25 cellular contexts compared by ENCODE assay signal in the genomic region with DNA sequence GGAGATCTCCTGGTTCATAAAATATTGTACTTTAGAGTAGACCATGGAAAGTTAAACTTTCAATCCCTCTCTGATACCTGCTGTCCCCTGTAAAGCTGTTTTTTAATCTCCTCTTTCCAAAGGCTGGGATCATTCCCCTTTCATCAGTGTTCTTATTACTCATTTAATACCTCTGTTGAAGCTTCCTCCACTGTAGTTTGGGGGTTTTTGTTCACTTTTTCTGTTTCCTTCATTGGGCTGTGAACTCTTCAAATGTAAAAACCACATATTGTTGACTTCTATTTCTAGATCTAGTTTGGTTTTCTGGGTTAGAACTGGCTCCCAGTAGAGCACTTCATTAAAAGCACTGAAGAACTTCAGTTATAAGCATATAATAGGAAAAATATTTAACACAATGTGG.
DNase-seq lines count a peak whose midpoint lies in the region; ATAC-seq, FAIRE-seq and TF ChIP-seq lines count a peak whose summit lies in the region.
"Had no signal": no experiment of that assay in that cellular context is flagged by ENCODE, and none has a peak within 500 bp of the region (broad histone marks: within the 10 kb centered on the region; RNA-seq: fewer than 3 reads in every experiment).

No MANE protein-coding gene starts in this region.

- ATAC-seq in GM12878 (peak; percentile 70), heart left ventricle (no peak), HG03354 (IDR thresholded peaks at IDR 0.05; ENCODE audit: poor library complexity, severe bottlenecking, unreplicated experiment) (no peak), HG03039 (IDR thresholded peaks at IDR 0.05; ENCODE audit: unreplicated experiment) (no peak)
- ATAC-seq: GM23338, left lung had no signal

- peak overlapping the region; percentile 26 for H3K4me3 Mint-ChIP-seq in T-helper 1 cell treated with Interleukin-12 subunit alpha and Interleukin-12 subunit beta and Interleukin-4 antibody, amounts not matched to agents 30 μg/mL and 1 μg/mL, for 36 hours
- peak overlapping the region in 4 of 7 donors; percentile 11 to 56 (median 28) for H3K4me3 Mint-ChIP-seq in CD8-positive, alpha-beta memory T cell
- H3K4me3 Mint-ChIP-seq: GM23338, nephron progenitor cell had no signal

- TF ChIP-seq CTCF in OCI-LY7 (conservative IDR thresholded peaks at IDR 0.05; ENCODE audit: low read length) (no peak), GM12878 (IDR thresholded peaks at IDR 0.05 in 2 of 3, conservative IDR thresholded peaks at IDR 0.05 in 1 of 3; ENCODE audit: control insufficient read depth in 2 of 3, extremely low read depth in 1 of 3, insufficient read depth in 1 of 3, low read depth in 3 of 3, low read length in 3 of 3) (no peak), heart left ventricle (IDR thresholded peaks at IDR 0.05) (no peak)

- no peak for DNase-seq in T-helper 1 cell
- DNase-seq in CD8-positive, alpha-beta memory T cell: peak in 1 of 5 donors; percentile 29
- DNase-seq in OCI-LY7 (ENCODE audit: low spot score): peak; percentile 20
- DNase-seq in GM12878 (ENCODE audit: low read depth, low spot score): peak; percentile 47
- DNase-seq in heart left ventricle: no peak
- DNase-seq: activated CD4-positive, alpha-beta T cell treated with anti-CD3 and anti-CD28 coated beads for 1 hour; activated CD8-positive, alpha-beta memory T cell treated with anti-CD3 and anti-CD28 coated beads, Interleukin-2, amount 50 U/mL, for 4 hours; activated naive CD4-positive, alpha-beta T cell; cerebellar nuclear complex; DMS79; Kasumi-1; left lung; NCI-H187; NCI-H748 treated with DMSO at 0.1 percent for 48 hours; nephron progenitor cell; OCI-M1; Right ventricle myocardium superior; sigmoid colon had no signal

- H3K4me1 Mint-ChIP-seq in T-helper 1 cell treated with Interleukin-12 subunit alpha and Interleukin-12 subunit beta and Interleukin-4 antibody, amounts not matched to agents 30 μg/mL and 1 μg/mL, for 36 hours (ENCODE audit: low read depth): peaks cover 36% of the 10 kb centered on the region
- peaks cover 27 to 49% (median 38%) of the 10 kb centered on the region in 3 donors for H3K4me1 Mint-ChIP-seq in CD8-positive, alpha-beta memory T cell
- H3K4me1 Mint-ChIP-seq: nephron progenitor cell had no signal

- TF ChIP-seq RAD21 in GM12878 (IDR thresholded peaks at IDR 0.05; ENCODE audit: insufficient read depth, low read depth, low read length): no peak

- no peaks in the 10 kb centered on the region for H4K20me1 ChIP-seq in OCI-LY7 (ENCODE audit: insufficient read depth, low read length)
- H4K20me1 ChIP-seq in GM12878 (ENCODE audit: control insufficient read depth, insufficient read depth): no peaks in the 10 kb centered on the region

- no peaks in the 10 kb centered on the region for H3K9me2 ChIP-seq in OCI-LY7 (ENCODE audit: insufficient read depth, low read length)

- RAD21 ChIA-PET in GM12878 (lab: Charles Lee; ENCODE audit: unreplicated experiment): interaction anchor here (0.8 to 2.1 kb wide), 7 partner anchors 42 to 894 kb away, joined by 3 to 5 read pairs (median 3); no protein-coding TSS in a partner anchor

- H3K4me3 ChIP-seq in CD8-positive, alpha-beta memory T cell (ENCODE audit: low read length): no peak overlapping the region
- no peak overlapping the region for H3K4me3 ChIP-seq in OCI-LY7 (ENCODE audit: low read depth, low read length, poor library complexity, severe bottlenecking)
- no peak overlapping the region for H3K4me3 ChIP-seq in GM12878
- no peak overlapping the region for H3K4me3 ChIP-seq in heart left ventricle
- H3K4me3 ChIP-seq: GM23338, left lung, sigmoid colon, thoracic aorta had no signal

- peaks cover 14% of the 10 kb centered on the region for H3K36me3 Mint-ChIP-seq in T-helper 1 cell treated with Interleukin-12 subunit alpha and Interleukin-12 subunit beta and Interleukin-4 antibody, amounts not matched to agents 30 μg/mL and 1 μg/mL, for 36 hours (ENCODE audit: low read depth)
- H3K36me3 Mint-ChIP-seq in CD8-positive, alpha-beta memory T cell: peaks cover 0 to 3% (median 0%) of the 10 kb centered on the region in 3 donors

- POLR2A ChIA-PET in CD8-positive, alpha-beta memory T cell (lab: Charles Lee): no interaction called here
- POLR2A ChIA-PET in OCI-LY7 (lab: Charles Lee) (interaction anchor here (0.7 kb wide), 1 partner anchor 31 kb away, joined by 4 read pairs; no protein-coding TSS in a partner anchor), GM12878 (lab: Charles Lee) (interaction anchor here (0.5 to 1.0 kb wide), 2 partner anchors 41 to 960 kb away, joined by 3 to 4 read pairs; no protein-coding TSS in a partner anchor)

- H3K27ac Mint-ChIP-seq in T-helper 1 cell treated with Interleukin-12 subunit alpha and Interleukin-12 subunit beta and Interleukin-4 antibody, amounts not matched to agents 30 μg/mL and 1 μg/mL, for 36 hours: peak overlapping the region; percentile 76
- H3K27ac Mint-ChIP-seq in CD8-positive, alpha-beta memory T cell: peak overlapping the region in 5 of 8 donors; percentile 21 to 73 (median 37)
- H3K27ac Mint-ChIP-seq: GM23338, nephron progenitor cell had no signal

- no TSS peak for BruUV-seq in OCI-LY7 (replicated peaks; lab: Mats Ljungman, UMichigan)
- no TSS peak for BruUV-seq in GM12878 (replicated peaks; lab: Mats Ljungman, UMichigan)

- H2AFZ ChIP-seq in OCI-LY7 (ENCODE audit: low read length) (peak overlapping the region; percentile 24; the same call in 1 of the 2 replicates), GM12878 (ENCODE audit: control insufficient read depth, low read depth, low read length) (no peak overlapping the region)
- H2AFZ ChIP-seq: GM23338 had no signal

- CTCF ChIA-PET in CD8-positive, alpha-beta memory T cell (lab: Charles Lee): no interaction called here
- CTCF ChIA-PET in OCI-LY7 (lab: Charles Lee; ENCODE audit: unreplicated experiment) (no interaction called here), GM12878 (lab: Yijun Ruan, JAX) (interaction anchor here (1.2 kb wide), 1 partner anchor 9 kb away, joined by 3 read pairs; no protein-coding TSS in a partner anchor)

- peak; percentile 56 for FAIRE-seq in GM12878 (lab: Jason Lieb, UNC)
- FAIRE-seq: TTC549 had no signal

- TF ChIP-seq EP300 in GM12878 (IDR thresholded peaks at IDR 0.05; ENCODE audit: borderline replicate concordance in 1 of 2, control insufficient read depth in 1 of 2, low read depth in 2 of 2, low read length in 2 of 2): peak; percentile 41 to 72; a peak in 3 of 4 replicates

- H3K27me3 ChIP-seq in CD8-positive, alpha-beta memory T cell (ENCODE audit: insufficient read depth, low read length, poor library complexity, severe bottlenecking): no peaks in the 10 kb centered on the region
- no peaks in the 10 kb centered on the region; a peak in 1 of 4 replicates for H3K27me3 ChIP-seq in GM12878 (replicated peaks in 1 of 2; ENCODE audit: control insufficient read depth in 2 of 2, insufficient read depth in 2 of 2, low read length in 1 of 2)
- peaks cover 0 to 6% (median 0%) of the 10 kb centered on the region in 9 donors for H3K27me3 ChIP-seq in heart left ventricle
- H3K27me3 ChIP-seq: left lung, sigmoid colon had no signal

- SMC1A ChIA-PET in GM12878 (lab: Charles Lee; ENCODE audit: uncharacterized antibody, unreplicated experiment): interaction anchor here (0.8 to 2.0 kb wide), 7 partner anchors 8 to 211 kb away, joined by 3 to 6 read pairs (median 3); no protein-coding TSS in a partner anchor

- H3K4me2 ChIP-seq in OCI-LY7 (ENCODE audit: low read length): peak overlapping the region; percentile 41
- H3K4me2 ChIP-seq in GM12878 (ENCODE audit: control insufficient read depth, insufficient read depth): peak overlapping the region; percentile 38; the same call in 1 of the 2 replicates
- H3K4me2 ChIP-seq: GM23338 had no signal

- peaks cover 15% of the 10 kb centered on the region for H3K4me1 ChIP-seq in CD8-positive, alpha-beta memory T cell (ENCODE audit: insufficient read depth, low read length)
- peaks cover 31% of the 10 kb centered on the region for H3K4me1 ChIP-seq in OCI-LY7 (ENCODE audit: insufficient read depth, low read length, poor library complexity, severe bottlenecking)
- H3K4me1 ChIP-seq in GM12878 (ENCODE audit: control insufficient read depth, insufficient read depth, low read length): peaks cover 17% of the 10 kb centered on the region
- H3K4me1 ChIP-seq in heart left ventricle: peaks cover 0 to 8% (median 0%) of the 10 kb centered on the region in 12 donors
- H3K4me1 ChIP-seq: left lung had no signal

- in situ Hi-C loops in GM12878 (cut with MboI): no loop called here

- intact Hi-C loops in OCI-LY7 (cut with micrococcal nuclease; ENCODE audit: unreplicated experiment) (no loop called here), GM12878 (cut with micrococcal nuclease; ENCODE audit: unreplicated experiment) (loop anchor here (2.0 to 5.0 kb wide), 4 partner anchors 43 to 972 kb away; no protein-coding TSS in a partner anchor), heart left ventricle (cut with DNase I) (no loop called here)

- no peaks in the 10 kb centered on the region for H3K36me3 ChIP-seq in CD8-positive, alpha-beta memory T cell (ENCODE audit: insufficient read depth, low read length)
- H3K36me3 ChIP-seq in OCI-LY7 (ENCODE audit: insufficient read depth, low read length) (no peaks in the 10 kb centered on the region), GM12878 (ENCODE audit: control insufficient read depth in 2 of 2, insufficient read depth in 2 of 2, low read length in 1 of 2) (no peaks in the 10 kb centered on the region), heart left ventricle (no peaks in the 10 kb centered on the region)
- H3K36me3 ChIP-seq: left lung, sigmoid colon, thoracic aorta had no signal

- H3K9ac ChIP-seq in GM12878 (ENCODE audit: control insufficient read depth, insufficient read depth, low read length): no peak overlapping the region

- no peaks in the 10 kb centered on the region for H3K79me2 ChIP-seq in OCI-LY7 (ENCODE audit: insufficient read depth, low read depth, low read length)
- no peaks in the 10 kb centered on the region for H3K79me2 ChIP-seq in GM12878 (ENCODE audit: control insufficient read depth, insufficient read depth, low read length)

- H3K9me3 Mint-ChIP-seq in T-helper 1 cell treated with Interleukin-12 subunit alpha and Interleukin-12 subunit beta and Interleukin-4 antibody, amounts not matched to agents 30 μg/mL and 1 μg/mL, for 36 hours: peaks cover 15% of the 10 kb centered on the region
- H3K9me3 Mint-ChIP-seq in CD8-positive, alpha-beta memory T cell: peaks cover 0 to 5% (median 0%) of the 10 kb centered on the region in 5 donors
- H3K9me3 Mint-ChIP-seq: GM23338 had no signal

- no peak for TF ChIP-seq POLR2A in GM12878 (IDR thresholded peaks at IDR 0.05; ENCODE audit: low read depth, low read length)
- TF ChIP-seq POLR2A in heart left ventricle (IDR thresholded peaks at IDR 0.05): no peak

- no peak overlapping the region for H3K27ac ChIP-seq in CD8-positive, alpha-beta memory T cell (ENCODE audit: low read depth, low read length)
- H3K27ac ChIP-seq in OCI-LY7 (ENCODE audit: low read depth, low read length, poor library complexity, severe bottlenecking): no peak overlapping the region
- H3K27ac ChIP-seq in GM12878 (ENCODE audit: control insufficient read depth, insufficient read depth): no peak overlapping the region
- no peak overlapping the region for H3K27ac ChIP-seq in heart left ventricle
- H3K27ac ChIP-seq: 22Rv1, left lung, thoracic aorta had no signal

- H3K9me3 ChIP-seq in CD8-positive, alpha-beta memory T cell (ENCODE audit: low read length): no peaks in the 10 kb centered on the region
- H3K9me3 ChIP-seq in OCI-LY7 (ENCODE audit: low read length) (no peaks in the 10 kb centered on the region), GM12878 (replicated peaks; ENCODE audit: control insufficient read depth, insufficient read depth, low read length) (no peaks in the 10 kb centered on the region; the same call in 2 of the 3 replicates), heart left ventricle (peaks cover 0 to 3% (median 0%) of the 10 kb centered on the region in 12 donors)
- H3K9me3 ChIP-seq: left lung, thoracic aorta had no signal

- no peaks in the 10 kb centered on the region for H3K27me3 Mint-ChIP-seq in T-helper 1 cell treated with Interleukin-12 subunit alpha and Interleukin-12 subunit beta and Interleukin-4 antibody, amounts not matched to agents 30 μg/mL and 1 μg/mL, for 36 hours (ENCODE audit: low read depth)
- H3K27me3 Mint-ChIP-seq in CD8-positive, alpha-beta memory T cell: peaks cover 0 to 2% of the 10 kb centered on the region in 2 donors

Comparison
In these comparisons a context has a peak if more than half of its experiments do, and no peak if none do; other contexts are left out.
1. DNase-seq: peak in OCI-LY7 (single experiment) and GM12878 (single experiment); none in T-helper 1 cell (0 of 5) and heart left ventricle (0 of 5).